1 cellular context compared by ENCODE assay signal in genomic region chr3:49165771-49166751, GRCh38.
TF ChIP-seq lines count a peak whose summit lies in the region.

TSS of gene CCDC71 (minus strand) at chr3:49166331. CDS start at chr3:49164208, 2,123 bp downstream.

TF ChIP-seq in K562, 482 proteins besides CTCF, POLR2A, EP300 and RAD21 (continued from another document and continues in another):
- TF ChIP-seq, protein P1, sequence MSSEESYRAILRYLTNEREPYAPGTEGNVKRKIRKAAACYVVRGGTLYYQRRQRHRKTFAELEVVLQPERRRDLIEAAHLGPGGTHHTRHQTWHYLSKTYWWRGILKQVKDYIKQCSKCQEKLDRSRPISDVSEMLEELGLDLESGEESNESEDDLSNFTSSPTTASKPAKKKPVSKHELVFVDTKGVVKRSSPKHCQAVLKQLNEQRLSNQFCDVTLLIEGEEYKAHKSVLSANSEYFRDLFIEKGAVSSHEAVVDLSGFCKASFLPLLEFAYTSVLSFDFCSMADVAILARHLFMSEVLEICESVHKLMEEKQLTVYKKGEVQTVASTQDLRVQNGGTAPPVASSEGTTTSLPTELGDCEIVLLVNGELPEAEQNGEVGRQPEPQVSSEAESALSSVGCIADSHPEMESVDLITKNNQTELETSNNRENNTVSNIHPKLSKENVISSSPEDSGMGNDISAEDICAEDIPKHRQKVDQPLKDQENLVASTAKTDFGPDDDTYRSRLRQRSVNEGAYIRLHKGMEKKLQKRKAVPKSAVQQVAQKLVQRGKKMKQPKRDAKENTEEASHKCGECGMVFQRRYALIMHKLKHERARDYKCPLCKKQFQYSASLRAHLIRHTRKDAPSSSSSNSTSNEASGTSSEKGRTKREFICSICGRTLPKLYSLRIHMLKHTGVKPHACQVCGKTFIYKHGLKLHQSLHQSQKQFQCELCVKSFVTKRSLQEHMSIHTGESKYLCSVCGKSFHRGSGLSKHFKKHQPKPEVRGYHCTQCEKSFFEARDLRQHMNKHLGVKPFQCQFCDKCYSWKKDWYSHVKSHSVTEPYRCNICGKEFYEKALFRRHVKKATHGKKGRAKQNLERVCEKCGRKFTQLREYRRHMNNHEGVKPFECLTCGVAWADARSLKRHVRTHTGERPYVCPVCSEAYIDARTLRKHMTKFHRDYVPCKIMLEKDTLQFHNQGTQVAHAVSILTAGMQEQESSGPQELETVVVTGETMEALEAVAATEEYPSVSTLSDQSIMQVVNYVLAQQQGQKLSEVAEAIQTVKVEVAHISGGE (CRISPR knock-in tag; IDR thresholded peaks at IDR 0.05): peak in 1 of 3 experiments; percentile 74; a peak in 2 of 6 replicates
- TF ChIP-seq HDAC8 (tag; IDR thresholded peaks at IDR 0.05): peak; percentile 63; the same call in 1 of the 2 replicates
- TF ChIP-seq ESRRA (IDR thresholded peaks at IDR 0.05; ENCODE audit: borderline replicate concordance, low read depth): peak; percentile 49; the same call in 1 of the 2 replicates
- peak; percentile 81 for TF ChIP-seq NFRKB (IDR thresholded peaks at IDR 0.05; ENCODE audit: low read depth)
- peak; percentile 75 for TF ChIP-seq RBBP5 (IDR thresholded peaks at IDR 0.05; ENCODE audit: borderline replicate concordance, insufficient read depth, low read length, poor library complexity, severe bottlenecking)
- peak; percentile 23 for TF ChIP-seq CCNT2 (IDR thresholded peaks at IDR 0.05; ENCODE audit: borderline replicate concordance, extremely low read depth, insufficient read length, low read depth, low read length)
- TF ChIP-seq, protein P2, sequence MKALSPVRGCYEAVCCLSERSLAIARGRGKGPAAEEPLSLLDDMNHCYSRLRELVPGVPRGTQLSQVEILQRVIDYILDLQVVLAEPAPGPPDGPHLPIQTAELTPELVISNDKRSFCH (CRISPR knock-in tag; IDR thresholded peaks at IDR 0.05): no peak
- TF ChIP-seq, protein P2 (tag; IDR thresholded peaks at IDR 0.05): 0 out of 2 replicates have a peak, but pooled peaks have one; percentile 42
- 0 out of 2 replicates have a peak, but pooled peaks have one; percentile 15 for TF ChIP-seq MBD2 (IDR thresholded peaks at IDR 0.05; ENCODE audit: borderline replicate concordance, low read depth)
- TF ChIP-seq ZNF133 (CRISPR knock-in tag; IDR thresholded peaks at IDR 0.05): no peak
- 0 out of 2 replicates have a peak, but pooled peaks have one; percentile 40 for TF ChIP-seq ZNF583 (CRISPR knock-in tag; IDR thresholded peaks at IDR 0.05)
- no peak for TF ChIP-seq SIX5 (IDR thresholded peaks at IDR 0.05; ENCODE audit: borderline replicate concordance in 1 of 2, insufficient read depth in 1 of 2, low read depth in 1 of 2, low read length in 2 of 2)
- TF ChIP-seq PKNOX1 (IDR thresholded peaks at IDR 0.05): peak; percentile 55
- peak; percentile 96 for TF ChIP-seq EHMT2 (IDR thresholded peaks at IDR 0.05)
- no peak for TF ChIP-seq TAL1 (IDR thresholded peaks at IDR 0.05)
- peak; percentile 56 for TF ChIP-seq ETV1 (tag; conservative IDR thresholded peaks at IDR 0.05; ENCODE audit: low read depth)
- peak in 1 of 2 experiments; percentile 52; a peak in 1 of 4 replicates for TF ChIP-seq FOXA3 (CRISPR knock-in tag; conservative IDR thresholded peaks at IDR 0.05 in 1 of 2, IDR thresholded peaks at IDR 0.05 in 1 of 2)
- no peak for TF ChIP-seq ZNF282 (CRISPR knock-in tag; IDR thresholded peaks at IDR 0.05)
- peak; percentile 59 for TF ChIP-seq SMAD4 (CRISPR knock-in tag; conservative IDR thresholded peaks at IDR 0.05)
- peak; percentile 55 for TF ChIP-seq VEZF1 (CRISPR knock-in tag; IDR thresholded peaks at IDR 0.05)
- TF ChIP-seq GTF2E2 (tag; IDR thresholded peaks at IDR 0.05): 0 out of 2 replicates have a peak, but pooled peaks have one; percentile 61
- peak; percentile 51 for TF ChIP-seq L3MBTL2 (IDR thresholded peaks at IDR 0.05)
- peak; percentile 31 to 63; a peak in 1 of 4 replicates for TF ChIP-seq MNT (conservative IDR thresholded peaks at IDR 0.05)
- TF ChIP-seq, protein P3, sequence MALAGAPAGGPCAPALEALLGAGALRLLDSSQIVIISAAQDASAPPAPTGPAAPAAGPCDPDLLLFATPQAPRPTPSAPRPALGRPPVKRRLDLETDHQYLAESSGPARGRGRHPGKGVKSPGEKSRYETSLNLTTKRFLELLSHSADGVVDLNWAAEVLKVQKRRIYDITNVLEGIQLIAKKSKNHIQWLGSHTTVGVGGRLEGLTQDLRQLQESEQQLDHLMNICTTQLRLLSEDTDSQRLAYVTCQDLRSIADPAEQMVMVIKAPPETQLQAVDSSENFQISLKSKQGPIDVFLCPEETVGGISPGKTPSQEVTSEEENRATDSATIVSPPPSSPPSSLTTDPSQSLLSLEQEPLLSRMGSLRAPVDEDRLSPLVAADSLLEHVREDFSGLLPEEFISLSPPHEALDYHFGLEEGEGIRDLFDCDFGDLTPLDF (CRISPR knock-in tag; IDR thresholded peaks at IDR 0.05): no peak
- TF ChIP-seq ZFX (CRISPR knock-in tag; IDR thresholded peaks at IDR 0.05): peak; percentile 46; the same call in 1 of the 2 replicates
- no peak for TF ChIP-seq NR3C1 (CRISPR knock-in tag; IDR thresholded peaks at IDR 0.05)
- TF ChIP-seq GABPA (tag; conservative IDR thresholded peaks at IDR 0.05; ENCODE audit: low read depth): peak; percentile 98
- TF ChIP-seq PHF8 (IDR thresholded peaks at IDR 0.05; ENCODE audit: borderline replicate concordance, low read length): peak; percentile 58; the same call in 1 of the 2 replicates
- TF ChIP-seq TOE1 (IDR thresholded peaks at IDR 0.05; ENCODE audit: borderline replicate concordance): 0 out of 2 replicates have a peak, but pooled peaks have one; percentile 16
- TF ChIP-seq TOE1 (CRISPR knock-in tag; IDR thresholded peaks at IDR 0.05; ENCODE audit: borderline replicate concordance, low read depth): no peak
- peak; percentile 94 for TF ChIP-seq PHF20 (IDR thresholded peaks at IDR 0.05; ENCODE audit: partially characterized antibody)
- TF ChIP-seq CBX1 (IDR thresholded peaks at IDR 0.05; ENCODE audit: low read depth): peak; percentile 73
- TF ChIP-seq, protein P4, sequence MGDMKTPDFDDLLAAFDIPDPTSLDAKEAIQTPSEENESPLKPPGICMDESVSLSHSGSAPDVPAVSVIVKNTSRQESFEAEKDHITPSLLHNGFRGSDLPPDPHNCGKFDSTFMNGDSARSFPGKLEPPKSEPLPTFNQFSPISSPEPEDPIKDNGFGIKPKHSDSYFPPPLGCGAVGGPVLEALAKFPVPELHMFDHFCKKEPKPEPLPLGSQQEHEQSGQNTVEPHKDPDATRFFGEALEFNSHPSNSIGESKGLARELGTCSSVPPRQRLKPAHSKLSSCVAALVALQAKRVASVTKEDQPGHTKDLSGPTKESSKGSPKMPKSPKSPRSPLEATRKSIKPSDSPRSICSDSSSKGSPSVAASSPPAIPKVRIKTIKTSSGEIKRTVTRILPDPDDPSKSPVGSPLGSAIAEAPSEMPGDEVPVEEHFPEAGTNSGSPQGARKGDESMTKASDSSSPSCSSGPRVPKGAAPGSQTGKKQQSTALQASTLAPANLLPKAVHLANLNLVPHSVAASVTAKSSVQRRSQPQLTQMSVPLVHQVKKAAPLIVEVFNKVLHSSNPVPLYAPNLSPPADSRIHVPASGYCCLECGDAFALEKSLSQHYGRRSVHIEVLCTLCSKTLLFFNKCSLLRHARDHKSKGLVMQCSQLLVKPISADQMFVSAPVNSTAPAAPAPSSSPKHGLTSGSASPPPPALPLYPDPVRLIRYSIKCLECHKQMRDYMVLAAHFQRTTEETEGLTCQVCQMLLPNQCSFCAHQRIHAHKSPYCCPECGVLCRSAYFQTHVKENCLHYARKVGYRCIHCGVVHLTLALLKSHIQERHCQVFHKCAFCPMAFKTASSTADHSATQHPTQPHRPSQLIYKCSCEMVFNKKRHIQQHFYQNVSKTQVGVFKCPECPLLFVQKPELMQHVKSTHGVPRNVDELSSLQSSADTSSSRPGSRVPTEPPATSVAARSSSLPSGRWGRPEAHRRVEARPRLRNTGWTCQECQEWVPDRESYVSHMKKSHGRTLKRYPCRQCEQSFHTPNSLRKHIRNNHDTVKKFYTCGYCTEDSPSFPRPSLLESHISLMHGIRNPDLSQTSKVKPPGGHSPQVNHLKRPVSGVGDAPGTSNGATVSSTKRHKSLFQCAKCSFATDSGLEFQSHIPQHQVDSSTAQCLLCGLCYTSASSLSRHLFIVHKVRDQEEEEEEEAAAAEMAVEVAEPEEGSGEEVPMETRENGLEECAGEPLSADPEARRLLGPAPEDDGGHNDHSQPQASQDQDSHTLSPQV (IDR thresholded peaks at IDR 0.05): no peak; the same call in 1 of the 2 replicates
- 0 out of 2 replicates have a peak, but pooled peaks have one; percentile 36 for TF ChIP-seq KLF13 (tag; IDR thresholded peaks at IDR 0.05; ENCODE audit: borderline replicate concordance, low read depth)
- TF ChIP-seq ELF4 (CRISPR knock-in tag; IDR thresholded peaks at IDR 0.05): 0 out of 2 replicates have a peak, but pooled peaks have one; percentile 20
- 0 out of 2 replicates have a peak, but pooled peaks have one; percentile 13 for TF ChIP-seq CEBPG (CRISPR knock-in tag; IDR thresholded peaks at IDR 0.05)
- no peak for TF ChIP-seq CEBPG (tag; conservative IDR thresholded peaks at IDR 0.05 in 1 of 2, IDR thresholded peaks at IDR 0.05 in 1 of 2)
- 0 out of 2 replicates have a peak, but pooled peaks have one; percentile 63 for TF ChIP-seq SMAD3 (CRISPR knock-in tag; conservative IDR thresholded peaks at IDR 0.05)
- 0 out of 2 replicates have a peak, but pooled peaks have one; percentile 55 for TF ChIP-seq MTA1 (IDR thresholded peaks at IDR 0.05; ENCODE audit: borderline replicate concordance)
- TF ChIP-seq MAZ (CRISPR knock-in tag; conservative IDR thresholded peaks at IDR 0.05 in 1 of 2, IDR thresholded peaks at IDR 0.05 in 1 of 2): peak in 1 of 2 experiments; percentile 32; a peak in 2 of 4 replicates
- TF ChIP-seq, protein P5, sequence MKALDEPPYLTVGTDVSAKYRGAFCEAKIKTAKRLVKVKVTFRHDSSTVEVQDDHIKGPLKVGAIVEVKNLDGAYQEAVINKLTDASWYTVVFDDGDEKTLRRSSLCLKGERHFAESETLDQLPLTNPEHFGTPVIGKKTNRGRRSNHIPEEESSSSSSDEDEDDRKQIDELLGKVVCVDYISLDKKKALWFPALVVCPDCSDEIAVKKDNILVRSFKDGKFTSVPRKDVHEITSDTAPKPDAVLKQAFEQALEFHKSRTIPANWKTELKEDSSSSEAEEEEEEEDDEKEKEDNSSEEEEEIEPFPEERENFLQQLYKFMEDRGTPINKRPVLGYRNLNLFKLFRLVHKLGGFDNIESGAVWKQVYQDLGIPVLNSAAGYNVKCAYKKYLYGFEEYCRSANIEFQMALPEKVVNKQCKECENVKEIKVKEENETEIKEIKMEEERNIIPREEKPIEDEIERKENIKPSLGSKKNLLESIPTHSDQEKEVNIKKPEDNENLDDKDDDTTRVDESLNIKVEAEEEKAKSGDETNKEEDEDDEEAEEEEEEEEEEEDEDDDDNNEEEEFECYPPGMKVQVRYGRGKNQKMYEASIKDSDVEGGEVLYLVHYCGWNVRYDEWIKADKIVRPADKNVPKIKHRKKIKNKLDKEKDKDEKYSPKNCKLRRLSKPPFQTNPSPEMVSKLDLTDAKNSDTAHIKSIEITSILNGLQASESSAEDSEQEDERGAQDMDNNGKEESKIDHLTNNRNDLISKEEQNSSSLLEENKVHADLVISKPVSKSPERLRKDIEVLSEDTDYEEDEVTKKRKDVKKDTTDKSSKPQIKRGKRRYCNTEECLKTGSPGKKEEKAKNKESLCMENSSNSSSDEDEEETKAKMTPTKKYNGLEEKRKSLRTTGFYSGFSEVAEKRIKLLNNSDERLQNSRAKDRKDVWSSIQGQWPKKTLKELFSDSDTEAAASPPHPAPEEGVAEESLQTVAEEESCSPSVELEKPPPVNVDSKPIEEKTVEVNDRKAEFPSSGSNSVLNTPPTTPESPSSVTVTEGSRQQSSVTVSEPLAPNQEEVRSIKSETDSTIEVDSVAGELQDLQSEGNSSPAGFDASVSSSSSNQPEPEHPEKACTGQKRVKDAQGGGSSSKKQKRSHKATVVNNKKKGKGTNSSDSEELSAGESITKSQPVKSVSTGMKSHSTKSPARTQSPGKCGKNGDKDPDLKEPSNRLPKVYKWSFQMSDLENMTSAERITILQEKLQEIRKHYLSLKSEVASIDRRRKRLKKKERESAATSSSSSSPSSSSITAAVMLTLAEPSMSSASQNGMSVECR (CRISPR knock-in tag; IDR thresholded peaks at IDR 0.05): peak; percentile 65
- peak; percentile 9 to 20; a peak in 1 of 4 replicates for TF ChIP-seq KDM1A (IDR thresholded peaks at IDR 0.05)
- TF ChIP-seq TAF1 (IDR thresholded peaks at IDR 0.05; ENCODE audit: control insufficient read depth, extremely low read depth, insufficient read depth, low read length, severe bottlenecking): peak; percentile 81
- TF ChIP-seq ZNF3 (CRISPR knock-in tag; IDR thresholded peaks at IDR 0.05): no peak
- TF ChIP-seq E2F3 (CRISPR knock-in tag; IDR thresholded peaks at IDR 0.05): no peak
- no peak for TF ChIP-seq TRIM28 (IDR thresholded peaks at IDR 0.05)
- no peak for TF ChIP-seq SRSF7 (optimal IDR thresholded peaks at IDR 0.05; ENCODE audit: low read depth, low read length)
- TF ChIP-seq MECOM (CRISPR knock-in tag; IDR thresholded peaks at IDR 0.05): no peak
